20 cellular contexts compared by ENCODE assay signal in the genomic region with DNA sequence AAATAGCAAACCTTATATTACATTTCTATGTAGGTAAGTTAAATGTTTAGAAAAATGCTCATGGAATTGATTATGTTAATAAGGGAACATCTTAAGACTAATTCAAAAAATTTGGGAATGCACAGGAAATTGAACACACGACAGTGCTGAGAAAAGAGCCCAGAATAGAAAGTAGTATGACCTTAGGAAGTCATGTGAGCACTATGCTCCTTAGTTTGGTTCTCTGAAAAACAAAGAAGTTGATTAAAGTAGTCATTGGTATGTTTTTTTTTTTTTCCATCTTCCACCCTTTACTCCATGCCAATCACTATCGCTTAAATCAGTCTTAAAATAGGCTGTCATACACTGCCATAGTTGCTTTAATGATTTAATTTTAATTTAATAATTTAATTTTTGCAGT.
"Had no signal": no experiment of that assay in that cellular context is flagged by ENCODE, and none has a peak within 500 bp of the region (broad histone marks: within the 10 kb centered on the region; RNA-seq: fewer than 3 reads in every experiment).

No MANE protein-coding gene starts in this region.

- DNase-seq: natural killer cell; occipital lobe; ovary; posterior cingulate gyrus; psoas muscle; right cardiac atrium; right lobe of liver; sigmoid colon; small intestine; stimulated activated CD4-positive, alpha-beta T cell treated with anti-CD3 and anti-CD28 coated beads, Interleukin-15, amount 100 ng/mL, for 24 hours; stimulated activated CD4-positive, alpha-beta T cell treated with anti-CD3 and anti-CD28 coated beads, Interleukin-2, amount 100 ng/mL, for 24 hours; stimulated activated CD4-positive, alpha-beta T cell treated with anti-CD3 and anti-CD28 coated beads, Interleukin-2, amount 100 ng/mL, for 48 hours; stimulated activated CD4-positive, alpha-beta T cell treated with anti-CD3 and anti-CD28 coated beads, Interleukin-4, amount 100 ng/mL, for 24 hours; stimulated activated naive B cell treated with anti-CD40 and anti-IgM and Interleukin-4, amounts not matched to agents 10 μg/mL and 1 μg/mL and 100 μg/mL, for 72 hours; stimulated activated naive CD4-positive, alpha-beta T cell treated with Interleukin-2 at 50 U/mL for 16 hours; stomach; thyroid gland; trophoblast cell; upper lobe of left lung had no signal

- ATAC-seq: natural killer cell; psoas muscle; right cardiac atrium; right lobe of liver; stimulated activated effector memory CD8-positive, alpha-beta T cell treated with anti-CD3 and anti-CD28 coated beads, Interleukin-12 subunit alpha, Interleukin-12 subunit beta, amount 100 ng/mL, for 72 hours; stimulated activated naive B cell treated with anti-CD40 and anti-IgM and Interleukin-4, amounts not matched to agents 10 μg/mL and 1 μg/mL and 100 μg/mL, for 72 hours had no signal
